1 cellular context compared by ENCODE assay signal in genomic region chr20:38321959-38322598, GRCh38.
TF ChIP-seq lines count a peak whose summit lies in the region.

No MANE protein-coding gene starts in this region.

TF ChIP-seq in HCT116, 20 proteins besides CTCF, POLR2A, EP300 and RAD21 (continued from another document):
- TF ChIP-seq ZBTB33 (IDR thresholded peaks at IDR 0.05; ENCODE audit: extremely low read depth, insufficient replicate concordance, low read length), result no peak
